23 cellular contexts compared by ENCODE assay signal in the genomic region with DNA sequence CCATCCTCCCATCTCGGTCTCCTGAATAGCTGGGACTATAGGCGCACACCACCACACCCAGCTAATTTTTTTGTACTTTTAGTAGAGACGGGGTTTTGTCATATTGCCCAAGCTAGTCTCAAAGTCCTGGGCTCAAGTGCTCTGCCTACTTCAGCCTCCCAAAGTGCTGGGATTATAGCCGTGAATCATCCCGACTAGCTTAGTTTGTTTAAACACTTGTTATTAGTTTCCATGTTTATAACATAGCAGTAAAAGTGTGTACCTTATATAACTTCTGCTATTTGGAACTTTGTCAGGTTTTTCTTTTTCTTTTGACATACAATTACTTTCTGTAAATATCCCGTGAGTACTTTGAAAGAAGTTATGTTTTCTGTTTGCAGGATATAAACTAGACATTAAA.
"Had no signal": no experiment of that assay in that cellular context is flagged by ENCODE, and none has a peak within 500 bp of the region (broad histone marks: within the 10 kb centered on the region; RNA-seq: fewer than 3 reads in every experiment).

No MANE protein-coding gene starts in this region.

- H2AFZ ChIP-seq: parathyroid adenoma had no signal

- H3K79me2 ChIP-seq: parathyroid adenoma had no signal

- H3K4me3 Mint-ChIP-seq: activated CD4-positive, alpha-beta memory T cell treated with anti-CD3 and anti-CD28 coated beads for 36 hours; activated naive CD4-positive, alpha-beta T cell treated with anti-CD3 and anti-CD28 coated beads for 36 hours; activated naive CD8-positive, alpha-beta T cell treated with anti-CD3 and anti-CD28 coated beads, Interleukin-2, amount 10 ng/mL, durations not matched to agents 7 days and 5 days; activated T-cell treated with anti-CD3 and anti-CD28 coated beads, Interleukin-2, amount 50 U/mL, for 72 hours; dendritic cell treated with granulocyte-macrophage colony-stimulating factor and Interleukin-4, amounts not matched to agents 40 ng/mL and 50 ng/mL, for 4 days; memory B cell; stimulated activated naive B cell treated with anti-CD40 and anti-IgM and Interleukin-4, amounts not matched to agents 10 μg/mL and 1 μg/mL and 100 μg/mL, for 72 hours; T-helper 17 cell had no signal

- H3K9ac ChIP-seq: parathyroid adenoma had no signal

- H3K27me3 Mint-ChIP-seq: activated naive CD8-positive, alpha-beta T cell treated with anti-CD3 and anti-CD28 coated beads, Interleukin-2, amount 10 ng/mL, durations not matched to agents 7 days and 5 days; memory B cell had no signal

- H3K9me3 ChIP-seq: uterus had no signal

- H3K27ac ChIP-seq: parathyroid adenoma, uterus had no signal

- DNase-seq: activated CD4-positive, alpha-beta memory T cell treated with anti-CD3 and anti-CD28 coated beads for 36 hours; activated CD4-positive, alpha-beta T cell treated with anti-CD3 and anti-CD28 coated beads for 4 hours; activated CD4-positive, CD25-positive, alpha-beta regulatory T cell; activated effector memory CD4-positive, alpha-beta T cell treated with Interleukin-2 at 50 U/mL for 16 hours; activated naive CD4-positive, alpha-beta T cell treated with anti-CD3 and anti-CD28 coated beads for 36 hours; activated naive CD8-positive, alpha-beta T cell treated with anti-CD3 and anti-CD28 coated beads, Interleukin-2, amount 10 ng/mL, durations not matched to agents 7 days and 5 days; activated T-cell treated with anti-CD3 and anti-CD28 coated beads, Interleukin-2, amount 50 U/mL, for 72 hours; amygdala; effector CD4-positive, alpha-beta T cell; erythroblast; glutamatergic neuron; hippocampal formation; nucleus accumbens; right cardiac atrium; stimulated activated CD4-positive, alpha-beta T cell treated with anti-CD3 and anti-CD28 coated beads, Interleukin-12 subunit alpha, Interleukin-12 subunit beta, amount 100 ng/mL, for 4 hours; stimulated activated CD4-positive, alpha-beta T cell treated with anti-CD3 and anti-CD28 coated beads, Interleukin-1b, Interleukin-23, amount 100 ng/mL, for 48 hours; stimulated activated naive B cell treated with anti-CD40 and anti-IgM and Interleukin-4, amounts not matched to agents 10 μg/mL and 1 μg/mL and 100 μg/mL, for 72 hours; T-helper 17 cell; trophoblast cell; uterus had no signal

- H3K36me3 ChIP-seq: uterus had no signal

- H3K27ac Mint-ChIP-seq: activated CD4-positive, alpha-beta memory T cell treated with anti-CD3 and anti-CD28 coated beads for 36 hours; activated naive CD4-positive, alpha-beta T cell treated with anti-CD3 and anti-CD28 coated beads for 36 hours; activated naive CD8-positive, alpha-beta T cell treated with anti-CD3 and anti-CD28 coated beads, Interleukin-2, amount 10 ng/mL, durations not matched to agents 7 days and 5 days; activated T-cell treated with anti-CD3 and anti-CD28 coated beads, Interleukin-2, amount 50 U/mL, for 72 hours; dendritic cell treated with granulocyte-macrophage colony-stimulating factor and Interleukin-4, amounts not matched to agents 40 ng/mL and 50 ng/mL, for 4 days; memory B cell; stimulated activated naive B cell treated with anti-CD40 and anti-IgM and Interleukin-4, amounts not matched to agents 10 μg/mL and 1 μg/mL and 100 μg/mL, for 72 hours; T-helper 17 cell had no signal

- ATAC-seq: activated T-cell treated with anti-CD3 and anti-CD28 coated beads, Interleukin-2, amount 50 U/mL, for 72 hours; right cardiac atrium; stimulated activated naive B cell treated with anti-CD40 and anti-IgM and Interleukin-4, amounts not matched to agents 10 μg/mL and 1 μg/mL and 100 μg/mL, for 72 hours; T-helper 17 cell had no signal

- H3K4me1 Mint-ChIP-seq: activated naive CD8-positive, alpha-beta T cell treated with anti-CD3 and anti-CD28 coated beads, Interleukin-2, amount 10 ng/mL, durations not matched to agents 7 days and 5 days; memory B cell; stimulated activated naive B cell treated with anti-CD40 and anti-IgM and Interleukin-4, amounts not matched to agents 10 μg/mL and 1 μg/mL and 100 μg/mL, for 72 hours; T-helper 17 cell had no signal

- H3K9me3 Mint-ChIP-seq: activated CD4-positive, alpha-beta memory T cell treated with anti-CD3 and anti-CD28 coated beads for 36 hours; activated naive CD4-positive, alpha-beta T cell treated with anti-CD3 and anti-CD28 coated beads for 36 hours; activated naive CD8-positive, alpha-beta T cell treated with anti-CD3 and anti-CD28 coated beads, Interleukin-2, amount 10 ng/mL, durations not matched to agents 7 days and 5 days; activated T-cell treated with anti-CD3 and anti-CD28 coated beads, Interleukin-2, amount 50 U/mL, for 72 hours; dendritic cell treated with granulocyte-macrophage colony-stimulating factor and Interleukin-4, amounts not matched to agents 40 ng/mL and 50 ng/mL, for 4 days; memory B cell had no signal

- H3K4me3 ChIP-seq: uterus had no signal

- H3K27me3 ChIP-seq: uterus had no signal

- H3K36me3 Mint-ChIP-seq: activated CD4-positive, alpha-beta memory T cell treated with anti-CD3 and anti-CD28 coated beads for 36 hours; activated naive CD8-positive, alpha-beta T cell treated with anti-CD3 and anti-CD28 coated beads, Interleukin-2, amount 10 ng/mL, durations not matched to agents 7 days and 5 days; memory B cell; stimulated activated naive B cell treated with anti-CD40 and anti-IgM and Interleukin-4, amounts not matched to agents 10 μg/mL and 1 μg/mL and 100 μg/mL, for 72 hours had no signal

- H3K4me1 ChIP-seq: parathyroid adenoma, uterus had no signal
